ENCODE assay signal across 11 cellular contexts in genomic region chr12:53298154-53298553, GRCh38. TPM values are rescaled to one million over a fixed set of nuclear protein-coding genes. Genes with fewer than 3 reads are reported as not detected.
DNase-seq lines count a peak whose midpoint lies in the region; ATAC-seq, FAIRE-seq and TF ChIP-seq lines count a peak whose summit lies in the region.
"Had no signal": no experiment of that assay in that cellular context is flagged by ENCODE, and none has a peak within 500 bp of the region (broad histone marks: within the 10 kb centered on the region; RNA-seq: fewer than 3 reads in every experiment).

No MANE protein-coding gene starts in this region.

- no peaks in the 10 kb centered on the region for H3K27me3 ChIP-seq in astrocyte (ENCODE audit: insufficient read depth, low read length)
- no peaks in the 10 kb centered on the region for H3K27me3 ChIP-seq in naive thymus-derived CD4-positive, alpha-beta T cell (ENCODE audit: control insufficient read depth in 2 of 2, insufficient read depth in 2 of 2, low read length in 2 of 2)
- no peaks in the 10 kb centered on the region for H3K27me3 ChIP-seq in MM.1S (replicated peaks; ENCODE audit: insufficient read depth, low read length)

- peaks cover 19% of the 10 kb centered on the region for H3K36me3 ChIP-seq in astrocyte (ENCODE audit: insufficient read depth, low read length)
- peaks cover 0 to 38% (median 3%) of the 10 kb centered on the region in 3 experiments for H3K36me3 ChIP-seq in naive thymus-derived CD4-positive, alpha-beta T cell (ENCODE audit: control insufficient read depth in 2 of 3, insufficient read depth in 3 of 3, low read length in 3 of 3)
- H3K36me3 ChIP-seq in MM.1S (replicated peaks; ENCODE audit: insufficient read depth, low read length), result no peaks in the 10 kb centered on the region; the same call in 1 of the 2 replicates

- H4K20me1 ChIP-seq in astrocyte (ENCODE audit: insufficient read depth, low read length) (peaks cover 9% of the 10 kb centered on the region), MM.1S (ENCODE audit: insufficient read depth, low read length) (no peaks in the 10 kb centered on the region)

- H3K79me2 ChIP-seq in astrocyte (ENCODE audit: insufficient read depth, low read length) (peaks cover 62% of the 10 kb centered on the region), MM.1S (ENCODE audit: low read length) (peaks cover 71% of the 10 kb centered on the region)

- H3K4me1 Mint-ChIP-seq in IgD-negative memory B cell (peaks cover 21 to 56% (median 50%) of the 10 kb centered on the region in 3 donors), astrocyte (ENCODE audit: low read depth, unreplicated experiment) (peaks cover 30% of the 10 kb centered on the region)
- H3K4me1 Mint-ChIP-seq in naive thymus-derived CD4-positive, alpha-beta T cell, result peaks cover 47 to 91% (median 61%) of the 10 kb centered on the region in 7 donors

- no peak for FAIRE-seq in astrocyte (lab: Jason Lieb, UNC)
- FAIRE-seq: frontal cortex, H1 had no signal

- H3K9ac ChIP-seq in astrocyte (ENCODE audit: low read length), result peak overlapping the region; percentile 94
- H3K9ac ChIP-seq in MM.1S (ENCODE audit: low read length), result no peak overlapping the region

- H3K36me3 Mint-ChIP-seq in IgD-negative memory B cell, result peaks cover 12% of the 10 kb centered on the region
- H3K36me3 Mint-ChIP-seq in astrocyte (ENCODE audit: low read depth, unreplicated experiment), result peaks cover 15% of the 10 kb centered on the region
- H3K36me3 Mint-ChIP-seq in naive thymus-derived CD4-positive, alpha-beta T cell, result peaks cover 7 to 23% (median 15%) of the 10 kb centered on the region in 5 donors

- no peak for TF ChIP-seq CTCF in astrocyte (IDR thresholded peaks at IDR 0.05; ENCODE audit: insufficient read depth, low read depth, low read length)
- no peak for TF ChIP-seq CTCF in MM.1S (IDR thresholded peaks at IDR 0.05; ENCODE audit: low read length)

- H2AFZ ChIP-seq in astrocyte (ENCODE audit: low read depth, low read length) (no peak overlapping the region), MM.1S (ENCODE audit: low read length) (no peak overlapping the region)

- H3K4me2 ChIP-seq in astrocyte (ENCODE audit: low read length) (peak overlapping the region; percentile 96), MM.1S (ENCODE audit: low read depth, low read length) (no peak overlapping the region)

- peak; percentile 68 for DNase-seq in AG20443 (ENCODE audit: low spot score)
- peak; percentile 76 for DNase-seq in astrocyte (ENCODE audit: low read depth)
- no peak for DNase-seq in naive thymus-derived CD4-positive, alpha-beta T cell
- no peak for DNase-seq in MM.1S
- DNase-seq in HK-2 (ENCODE audit: unreplicated experiment), result no peak
- DNase-seq in HEK293T (ENCODE audit: extremely low spot score), result no peak

- no peak overlapping the region for H3K4me3 ChIP-seq in astrocyte (ENCODE audit: insufficient read depth, low read depth, low read length)
- no peak overlapping the region for H3K4me3 ChIP-seq in naive thymus-derived CD4-positive, alpha-beta T cell (ENCODE audit: low read length)
- no peak overlapping the region for H3K4me3 ChIP-seq in MM.1S (ENCODE audit: low read length)

- peaks cover 27% of the 10 kb centered on the region for H3F3A ChIP-seq in MM.1S (ENCODE audit: insufficient read depth, low read length)

- H3K27me3 Mint-ChIP-seq in IgD-negative memory B cell (no peaks in the 10 kb centered on the region), astrocyte (ENCODE audit: low read depth, unreplicated experiment) (no peaks in the 10 kb centered on the region)
- no peaks in the 10 kb centered on the region for H3K27me3 Mint-ChIP-seq in naive thymus-derived CD4-positive, alpha-beta T cell

- POLR2A ChIA-PET in naive thymus-derived CD4-positive, alpha-beta T cell (lab: Charles Lee), result interaction anchor here (0.6 to 8.0 kb wide), 11 partner anchors 12 to 273 kb away, joined by 3 to 81 read pairs (median 8); partner anchors contain the start of genes AAAS, CSAD, ITGB7 and TARBP2
- POLR2A ChIA-PET in HEK293T (lab: Yijun Ruan, JAX), result interaction anchor here (0.8 to 1.6 kb wide), 3 partner anchors 23 to 219 kb away, joined by 3 to 11 read pairs (median 3); partner anchors contain the start of genes AAAS and SPRYD3

- intact Hi-C loops in naive thymus-derived CD4-positive, alpha-beta T cell (cut with micrococcal nuclease), result loop anchor here (2.0 to 5.0 kb wide), 3 partner anchors 47 to 379 kb away; partner anchors contain the start of genes ATP5MC2 (in 1 of the 2) and TNS2 (in 1 of the 2)

- H3K9me2 ChIP-seq in MM.1S (replicated peaks; ENCODE audit: insufficient read depth, low read length), result no peaks in the 10 kb centered on the region

- H3K9me3 ChIP-seq in astrocyte (ENCODE audit: insufficient read depth, low read depth, low read length) (no peaks in the 10 kb centered on the region), MM.1S (replicated peaks; ENCODE audit: insufficient read depth, low read length) (no peaks in the 10 kb centered on the region)
- no peaks in the 10 kb centered on the region for H3K9me3 ChIP-seq in naive thymus-derived CD4-positive, alpha-beta T cell (ENCODE audit: control insufficient read depth in 2 of 3, low read length in 3 of 3)

- ATAC-seq in naive thymus-derived CD4-positive, alpha-beta T cell, result no peak
- ATAC-seq in HG02870 (IDR thresholded peaks at IDR 0.05; ENCODE audit: unreplicated experiment), result no peak

- H3K27ac ChIP-seq in astrocyte (ENCODE audit: low read depth, low read length), result peak overlapping the region; percentile 86
- peak overlapping the region; percentile 68 for H3K27ac ChIP-seq in naive thymus-derived CD4-positive, alpha-beta T cell (ENCODE audit: low read depth, low read length)
- no peak overlapping the region for H3K27ac ChIP-seq in MM.1S (ENCODE audit: low read length)

- H3K4me3 Mint-ChIP-seq in IgD-negative memory B cell (peak overlapping the region in 3 of 4 donors; percentile 3 to 95 (median 17)), astrocyte (ENCODE audit: unreplicated experiment) (peak overlapping the region; percentile 47)
- peak overlapping the region in 9 of 10 donors; percentile 6 to 95 (median 49) for H3K4me3 Mint-ChIP-seq in naive thymus-derived CD4-positive, alpha-beta T cell

- peak overlapping the region in 2 of 3 donors; percentile 20 to 96 for H3K27ac Mint-ChIP-seq in IgD-negative memory B cell
- H3K27ac Mint-ChIP-seq in astrocyte (ENCODE audit: unreplicated experiment), result peak overlapping the region; percentile 3
- peak overlapping the region in 7 of 9 donors; percentile 20 to 97 (median 68) for H3K27ac Mint-ChIP-seq in naive thymus-derived CD4-positive, alpha-beta T cell

- CTCF ChIA-PET in naive thymus-derived CD4-positive, alpha-beta T cell (lab: Charles Lee), result interaction anchor here (0.6 to 2.3 kb wide), 7 partner anchors 10 to 118 kb away, joined by 3 to 14 read pairs (median 5); partner anchors contain the start of genes AAAS, CSAD and ZNF740
- CTCF ChIA-PET in HEK293T (lab: Yijun Ruan, JAX), result no interaction called here

- H3K4me1 ChIP-seq in astrocyte (ENCODE audit: insufficient read depth, low read length), result peaks cover 36% of the 10 kb centered on the region
- peaks cover 28 to 36% of the 10 kb centered on the region in 2 donors for H3K4me1 ChIP-seq in naive thymus-derived CD4-positive, alpha-beta T cell (ENCODE audit: control insufficient read depth in 2 of 2, insufficient read depth in 2 of 2, low read length in 2 of 2)
- peaks cover 15% of the 10 kb centered on the region for H3K4me1 ChIP-seq in MM.1S (ENCODE audit: low read length)

- H3K9me3 Mint-ChIP-seq in IgD-negative memory B cell (no peaks in the 10 kb centered on the region), astrocyte (ENCODE audit: unreplicated experiment) (no peaks in the 10 kb centered on the region)
- H3K9me3 Mint-ChIP-seq in naive thymus-derived CD4-positive, alpha-beta T cell, result no peaks in the 10 kb centered on the region

TF ChIP-seq in HEK293T, 16 proteins besides CTCF, POLR2A, EP300 and RAD21:
- TF ChIP-seq FOXK2 (IDR thresholded peaks at IDR 0.05) (no peak), ZNF384 (IDR thresholded peaks at IDR 0.05) (no peak), L3MBTL2 (conservative IDR thresholded peaks at IDR 0.05) (no peak), FOXA1 (IDR thresholded peaks at IDR 0.05) (no peak), SP1 (IDR thresholded peaks at IDR 0.05) (no peak), LEF1 (IDR thresholded peaks at IDR 0.05; ENCODE audit: borderline replicate concordance) (no peak), BHLHE40 (IDR thresholded peaks at IDR 0.05; ENCODE audit: borderline replicate concordance) (no peak), SUZ12 (IDR thresholded peaks at IDR 0.05) (no peak), NFRKB (IDR thresholded peaks at IDR 0.05) (no peak), TARDBP (IDR thresholded peaks at IDR 0.05) (no peak), CTBP1 (IDR thresholded peaks at IDR 0.05; ENCODE audit: borderline replicate concordance) (no peak)

RNA-seq across cellular contexts. Expression of gene MYG1, which starts 1.3 kb away (rescaled TPM):
- 50.4 TPM for polyA plus RNA-seq in IgD-negative memory B cell
- 37.8 and 40.9 TPM in 2 replicates for total RNA-seq in astrocyte
- 10 to 100 TPM; 38.9 to 55.9 (median 49.2) TPM for total RNA-seq in naive thymus-derived CD4-positive, alpha-beta T cell
- polyA plus RNA-seq in naive thymus-derived CD4-positive, alpha-beta T cell, result 10 to 100 TPM; 69.6 to 75.1 TPM

RNA-seq across cellular contexts. Expression of gene PFDN5, which starts 2.8 kb away (rescaled TPM):
- polyA plus RNA-seq in IgD-negative memory B cell, result 1,442 TPM
- total RNA-seq in astrocyte, result 279 and 281 TPM in 2 replicates
- total RNA-seq in naive thymus-derived CD4-positive, alpha-beta T cell, result 100 to 1,000 TPM; 323 to 785 (median 692) TPM
- 1,000 to 10,000 TPM; 1,766 to 1,956 TPM for polyA plus RNA-seq in naive thymus-derived CD4-positive, alpha-beta T cell

RNA-seq across cellular contexts. Expression of gene AAAS, which starts 23.3 kb away (rescaled TPM):
- polyA plus RNA-seq in IgD-negative memory B cell, result 41.3 TPM
- 40.8 and 44.4 TPM in 2 replicates for total RNA-seq in astrocyte
- total RNA-seq in naive thymus-derived CD4-positive, alpha-beta T cell, result 10 to 100 TPM; 35.4 to 73.5 (median 69.0) TPM
- polyA plus RNA-seq in naive thymus-derived CD4-positive, alpha-beta T cell, result 10 to 100 TPM; 45.9 to 58.2 TPM

RNA-seq across cellular contexts. Expression of gene ESPL1, which starts 30.1 kb away (rescaled TPM):
- polyA plus RNA-seq in IgD-negative memory B cell, result not detected
- 1.2 and 2.0 TPM in 2 replicates for total RNA-seq in astrocyte
- 10 to 100 TPM in 1 of 5 experiments, 1 to 10 TPM in 2, under 1 TPM in 2; 0.08 to 65.4 (median 1.1) TPM for total RNA-seq in naive thymus-derived CD4-positive, alpha-beta T cell
- polyA plus RNA-seq in naive thymus-derived CD4-positive, alpha-beta T cell, result not detected

RNA-seq across cellular contexts. Expression of gene SP7, which starts 38.0 kb away (rescaled TPM):
- not detected for polyA plus RNA-seq in IgD-negative memory B cell
- total RNA-seq in astrocyte, result not detected in 2 replicates
- total RNA-seq in naive thymus-derived CD4-positive, alpha-beta T cell, result not detected
- polyA plus RNA-seq in naive thymus-derived CD4-positive, alpha-beta T cell, result under 1 TPM; 0.13 to 0.18 TPM
- total RNA-seq: renal cortical epithelial cell had no signal

Comparison
In these comparisons a context has a peak if more than half of its experiments do, and no peak if none do; other contexts are left out.
1. DNase-seq: peak in AG20443 (single experiment) and astrocyte (single experiment); none in naive thymus-derived CD4-positive, alpha-beta T cell (0 of 9), MM.1S (single experiment), HK-2 (single experiment) and HEK293T (single experiment).
2. H3K27ac Mint-ChIP-seq: peak in every context shown above with its lines; median percentile 68 in naive thymus-derived CD4-positive, alpha-beta T cell; 58 in IgD-negative memory B cell; 3 in astrocyte.
3. Peak in every context shown above with its lines, with median percentiles within 50 percentile points of each other: H3K4me3 Mint-ChIP-seq.